ENCODE assay signal across 8 cellular contexts in the genomic region with DNA sequence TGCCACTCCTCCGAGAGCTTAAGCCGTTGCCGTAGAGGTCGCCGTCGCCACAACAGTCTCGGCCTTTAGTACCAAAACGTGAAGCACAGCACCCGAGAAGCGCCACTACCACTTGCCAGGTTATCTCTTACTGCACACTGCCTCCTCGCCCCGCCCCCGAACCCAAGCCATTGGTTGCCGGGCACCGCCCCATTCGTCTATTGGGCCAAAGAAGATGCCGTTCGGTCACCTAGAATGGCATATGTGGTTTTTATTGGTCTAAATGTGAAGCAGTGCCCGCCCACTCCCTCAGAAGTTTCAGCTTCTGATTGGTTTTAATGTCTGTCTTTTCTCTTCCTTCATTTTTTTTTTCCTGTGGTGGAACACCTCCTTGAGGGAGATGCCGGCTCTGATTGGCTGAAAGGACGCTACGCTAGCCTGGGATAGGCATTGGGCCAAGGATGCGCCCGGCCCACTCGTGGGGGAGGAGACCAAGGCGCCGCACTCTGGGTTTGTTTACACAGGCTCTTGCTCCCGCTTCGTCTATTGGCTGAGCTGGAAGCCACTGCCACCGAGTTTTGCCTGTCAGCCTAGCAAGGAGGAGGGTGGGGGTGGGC. TPM values are rescaled to one million over a fixed set of nuclear protein-coding genes. Genes with fewer than 3 reads are reported as not detected.
DNase-seq lines count a peak whose midpoint lies in the region; ATAC-seq, FAIRE-seq and TF ChIP-seq lines count a peak whose summit lies in the region.

A gene with protein sequence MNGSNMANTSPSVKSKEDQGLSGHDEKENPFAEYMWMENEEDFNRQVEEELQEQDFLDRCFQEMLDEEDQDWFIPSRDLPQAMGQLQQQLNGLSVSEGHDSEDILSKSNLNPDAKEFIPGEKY (minus strand): TSS at position 139 of the 596 bp plus-strand sequence. CDS start 24,514 bp downstream, outside the sequence.

- no peaks in the 10 kb centered on the region for H3K79me2 ChIP-seq in PC-3 (ENCODE audit: low read length)

- peak within 1 kb of the TSS; percentile 95 for H3K27ac Mint-ChIP-seq in activated T-cell treated with anti-CD3 and anti-CD28 coated beads, Interleukin-2, amount 50 U/mL, for 24 hours

- BruUV-seq in PC-3 (replicated peaks; lab: Mats Ljungman, UMichigan): no TSS peak

- H3K27me3 Mint-ChIP-seq in activated T-cell treated with anti-CD3 and anti-CD28 coated beads, Interleukin-2, amount 50 U/mL, for 24 hours: peaks cover 5% of the 10 kb centered on the region

- H3F3A ChIP-seq in PC-3 (ENCODE audit: low read length, unreplicated experiment): no peaks in the 10 kb centered on the region

- H3K27me3 ChIP-seq in PC-3 (ENCODE audit: low read length): no peaks in the 10 kb centered on the region

- no peaks in the 10 kb centered on the region for H3K9me2 ChIP-seq in PC-3 (replicated peaks; ENCODE audit: low read length)

- peak within 1 kb of the TSS; percentile 64 for H3K9ac ChIP-seq in PC-3 (ENCODE audit: low read length)

- peaks cover 7% of the 10 kb centered on the region for H3K36me3 Mint-ChIP-seq in activated T-cell treated with anti-CD3 and anti-CD28 coated beads, Interleukin-2, amount 50 U/mL, for 24 hours (ENCODE audit: low read depth)

- peak; percentile 77 for FAIRE-seq in D721Med (lab: Jason Lieb, UNC)

- peak within 1 kb of the TSS; percentile 96 for H3K4me2 ChIP-seq in PC-3 (ENCODE audit: low read length)

- ATAC-seq in GM21526 (IDR thresholded peaks at IDR 0.05; ENCODE audit: low FRiP score, unreplicated experiment): peak; percentile 96
- peak; percentile 89 for ATAC-seq in PC-3

- peak within 1 kb of the TSS; percentile 86 for H3K4me3 ChIP-seq in PC-3 (ENCODE audit: low read length)

- H3K4me1 Mint-ChIP-seq in activated T-cell treated with anti-CD3 and anti-CD28 coated beads, Interleukin-2, amount 50 U/mL, for 24 hours (ENCODE audit: low read depth): peaks cover 21% of the 10 kb centered on the region

- CTCF ChIA-PET in PC-3 (lab: Charles Lee): interaction anchor here (0.9 to 1.8 kb wide), 4 partner anchors 14 to 105 kb away, joined by 3 to 17 read pairs (median 6); a partner anchor contains a TSS

- POLR2A ChIA-PET in PC-3 (lab: Charles Lee; ENCODE audit: unreplicated experiment): interaction anchor here (0.6 to 1.2 kb wide), 6 partner anchors 50 to 673 kb away, joined by 3 to 11 read pairs (median 5); a partner anchor contains a TSS

- intact Hi-C loops in PC-3 (cut with micrococcal nuclease): loop anchor here (1.0 kb wide), 2 partner anchors 49 to 104 kb away; a partner anchor contains a TSS

- TF ChIP-seq CTCF in D721Med (IDR thresholded peaks at IDR 0.05; ENCODE audit: insufficient read depth, missing control alignments): no peak
- no peak for TF ChIP-seq CTCF in PC-3 (conservative IDR thresholded peaks at IDR 0.05; ENCODE audit: low read depth, low read length)

- H3K36me3 ChIP-seq in PC-3 (ENCODE audit: low read depth, low read length): no peaks in the 10 kb centered on the region

- peak; percentile 57 for DNase-seq in D721Med (ENCODE audit: insufficient read length, low spot score)
- DNase-seq in HuH-7 (ENCODE audit: low spot score): peak; percentile 92
- peak; percentile 99 for DNase-seq in PC-3
- DNase-seq in activated T-cell treated with anti-CD3 and anti-CD28 coated beads, Interleukin-2, amount 50 U/mL, for 24 hours: peak; percentile 95
- peak; percentile 100 for DNase-seq in erythroblast (lab: John Stamatoyannopoulos, UW)
- peak; percentile 99 for DNase-seq in mucosa of gallbladder (ENCODE audit: low spot score)
- peak; percentile 94 for DNase-seq in stimulated activated CD8-positive, alpha-beta memory T cell treated with anti-CD3 and anti-CD28 coated beads, Interleukin-4, amount 100 ng/mL, for 24 hours (ENCODE audit: low read depth)

- no peaks in the 10 kb centered on the region for H4K20me1 ChIP-seq in PC-3 (ENCODE audit: low read length)

- TF ChIP-seq POLR2A in erythroblast (IDR thresholded peaks at IDR 0.05; ENCODE audit: low read length): peak; percentile 82

- peak within 1 kb of the TSS; percentile 97 for H3K4me3 Mint-ChIP-seq in activated T-cell treated with anti-CD3 and anti-CD28 coated beads, Interleukin-2, amount 50 U/mL, for 24 hours

- H3K9me3 Mint-ChIP-seq in activated T-cell treated with anti-CD3 and anti-CD28 coated beads, Interleukin-2, amount 50 U/mL, for 24 hours: no peaks in the 10 kb centered on the region

- H3K9me3 ChIP-seq in PC-3 (ENCODE audit: low read length): no peaks in the 10 kb centered on the region

- H3K4me1 ChIP-seq in PC-3 (ENCODE audit: insufficient read depth, low read length): peaks cover 10% of the 10 kb centered on the region; the same call in 1 of the 2 replicates

- H2AFZ ChIP-seq in PC-3 (ENCODE audit: low read length): peak within 1 kb of the TSS; percentile 95

- no peak within 1 kb of the TSS for H3K27ac ChIP-seq in PC-3 (ENCODE audit: low read length)

RNA-seq across cellular contexts. Expression of the gene that starts here (rescaled TPM):
- 3.8 and 4.0 TPM in 2 replicates for total RNA-seq in PC-3 (2014; rRNA removed)
- total RNA-seq in mucosa of gallbladder: 6.9 TPM
